21 cellular contexts compared by ENCODE assay signal in the genomic region with DNA sequence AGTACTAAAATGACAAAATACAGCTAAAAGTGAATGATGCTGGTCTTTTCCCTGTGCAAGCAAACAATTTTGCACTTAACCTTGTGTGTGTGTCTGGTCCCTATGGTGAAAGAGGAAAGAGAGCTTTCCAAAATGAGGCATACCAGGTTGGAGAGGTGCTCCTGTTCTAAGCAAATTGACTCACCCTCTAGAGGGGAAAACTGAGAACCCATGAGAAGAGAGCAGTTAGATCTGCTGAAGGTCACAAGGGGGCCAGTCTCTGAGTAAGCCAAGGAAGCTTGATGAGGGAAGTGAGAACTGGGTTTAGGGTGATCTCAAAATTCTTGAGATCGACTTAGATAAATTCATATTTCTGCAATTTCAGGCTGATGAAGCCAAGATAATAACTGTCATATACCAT.
DNase-seq lines count a peak whose midpoint lies in the region; ATAC-seq, FAIRE-seq and TF ChIP-seq lines count a peak whose summit lies in the region.
"Had no signal": no experiment of that assay in that cellular context is flagged by ENCODE, and none has a peak within 500 bp of the region (broad histone marks: within the 10 kb centered on the region; RNA-seq: fewer than 3 reads in every experiment).

No MANE protein-coding gene starts in this region.

- no peak overlapping the region for H3K56ac ChIP-seq in H9 (ENCODE audit: insufficient read length, low read depth, low read length)

- no peaks in the 10 kb centered on the region for H3K23me2 ChIP-seq in H9 (ENCODE audit: insufficient read length, low read depth, low read length, poor library complexity, severe bottlenecking)

- H3K9me3 Mint-ChIP-seq in H9, result no peaks in the 10 kb centered on the region
- no peaks in the 10 kb centered on the region for H3K9me3 Mint-ChIP-seq in nephron progenitor cell

- POLR2A ChIA-PET in GM12878 (lab: Charles Lee), result no interaction called here

- SMC1A ChIA-PET in GM12878 (lab: Charles Lee; ENCODE audit: uncharacterized antibody, unreplicated experiment), result interaction anchor here (2.1 kb wide), 1 partner anchor 15 kb away, joined by 4 read pairs; no protein-coding TSS in a partner anchor

- H2BK15ac ChIP-seq in H9 (ENCODE audit: low read depth, low read length), result no peak overlapping the region

- in situ Hi-C loops in GM12878 (cut with MboI), result no loop called here

- intact Hi-C loops in GM12878 (cut with micrococcal nuclease; ENCODE audit: unreplicated experiment) (no loop called here), aorta (cut with DNase I) (no loop called here)

- H3K27ac Mint-ChIP-seq in H9, result no peak overlapping the region
- H3K27ac Mint-ChIP-seq in nephron progenitor cell, result peak overlapping the region; percentile 34

- peaks cover 2 to 3% of the 10 kb centered on the region in 2 experiments for H3K4me1 Mint-ChIP-seq in H9
- peaks cover 7% of the 10 kb centered on the region for H3K4me1 Mint-ChIP-seq in nephron progenitor cell

- no peak overlapping the region for H2BK120ac ChIP-seq in H9 (ENCODE audit: low read depth, low read length, poor library complexity, severe bottlenecking)

- H2AK5ac ChIP-seq in H9 (ENCODE audit: insufficient read length, low read length), result no peak overlapping the region

- no peaks in the 10 kb centered on the region for H4K20me1 ChIP-seq in H9 (ENCODE audit: control insufficient read depth, insufficient read depth, insufficient read length)
- H4K20me1 ChIP-seq in GM12878 (ENCODE audit: control insufficient read depth, insufficient read depth), result no peaks in the 10 kb centered on the region

- H3K4me3 ChIP-seq in GM12878 (no peak overlapping the region), aorta (ENCODE audit: low read length in 2 of 2) (no peak overlapping the region)
- H3K4me3 ChIP-seq: SK-N-MC had no signal

- ATAC-seq in GM12878 (peak; percentile 29; the same call in 1 of the 3 replicates), aorta (ENCODE audit: low FRiP score) (no peak)
- ATAC-seq: Right ventricle myocardium inferior had no signal

- no peak for TF ChIP-seq POLR2A in GM12878 (IDR thresholded peaks at IDR 0.05; ENCODE audit: low read depth, low read length)

- H3K36me3 ChIP-seq in GM12878 (ENCODE audit: control insufficient read depth in 2 of 2, insufficient read depth in 2 of 2, low read length in 1 of 2) (no peaks in the 10 kb centered on the region), aorta (ENCODE audit: control insufficient read depth in 1 of 2, insufficient read depth in 2 of 2, low read length in 1 of 2) (no peaks in the 10 kb centered on the region)

- H3K9ac ChIP-seq in H9 (ENCODE audit: extremely low read depth, insufficient read length, low read length), result no peak overlapping the region
- H3K9ac ChIP-seq in GM12878 (ENCODE audit: control insufficient read depth, insufficient read depth, low read length), result no peak overlapping the region

- RAD21 ChIA-PET in GM12878 (lab: Charles Lee; ENCODE audit: unreplicated experiment), result no interaction called here

- no peaks in the 10 kb centered on the region for H3K79me1 ChIP-seq in H9 (ENCODE audit: insufficient read depth, low read depth, low read length, poor library complexity, severe bottlenecking)

- H2BK5ac ChIP-seq in H9 (ENCODE audit: insufficient read length, low read length), result no peak overlapping the region

- H3K14ac ChIP-seq in H9 (ENCODE audit: insufficient read depth, low read length), result no peak overlapping the region

- H3K4me2 ChIP-seq in H9 (ENCODE audit: insufficient read depth, insufficient read length, low read length), result no peak overlapping the region
- H3K4me2 ChIP-seq in GM12878 (ENCODE audit: control insufficient read depth, insufficient read depth), result no peak overlapping the region

- no peak overlapping the region for H2BK12ac ChIP-seq in H9 (ENCODE audit: insufficient read length, low read depth, low read length)

- TF ChIP-seq EP300 in GM12878 (IDR thresholded peaks at IDR 0.05; ENCODE audit: borderline replicate concordance in 1 of 2, control insufficient read depth in 1 of 2, low read depth in 2 of 2, low read length in 2 of 2), result no peak

- H3K27me3 ChIP-seq in H9 (ENCODE audit: insufficient read depth, low read length) (no peaks in the 10 kb centered on the region), GM12878 (replicated peaks in 1 of 2; ENCODE audit: control insufficient read depth in 2 of 2, insufficient read depth in 2 of 2, low read length in 1 of 2) (no peaks in the 10 kb centered on the region), aorta (ENCODE audit: control insufficient read depth in 1 of 2, insufficient read depth in 2 of 2, low read length in 1 of 2) (no peaks in the 10 kb centered on the region)

- H3K27ac ChIP-seq in H9 (ENCODE audit: insufficient read length, low read depth, low read length), result no peak overlapping the region
- H3K27ac ChIP-seq in GM12878 (ENCODE audit: control insufficient read depth, insufficient read depth), result no peak overlapping the region
- no peak overlapping the region for H3K27ac ChIP-seq in aorta (ENCODE audit: low read depth in 1 of 2, low read length in 2 of 2)
- H3K27ac ChIP-seq: C4-2B, SK-N-MC had no signal

- no peak overlapping the region for H2BK20ac ChIP-seq in H9 (ENCODE audit: low read depth, low read length, poor library complexity, severe bottlenecking)

- no peaks in the 10 kb centered on the region for H3K79me2 ChIP-seq in H9 (ENCODE audit: insufficient read depth, low read length)
- H3K79me2 ChIP-seq in GM12878 (ENCODE audit: control insufficient read depth, insufficient read depth, low read length), result no peaks in the 10 kb centered on the region

- no peak overlapping the region for H4K91ac ChIP-seq in H9 (ENCODE audit: insufficient read length, low read depth, low read length)

- WGBS in H9 (ENCODE audit: extremely low coverage, insufficient read length, low lambda C conversion rate), result no CpG with 5 or more reads among the region's 1 CpG
- WGBS in GM12878 (ENCODE audit: insufficient coverage, insufficient replicate concordance, low lambda C conversion rate, missing lambda C conversion rate), result 0% methylated on average over 1 of the region's 1 CpG
- WGBS in aorta, 2 donors, result 85 to 92% methylated on average over 1 of the region's 1 CpG

- no peak for TF ChIP-seq RAD21 in GM12878 (IDR thresholded peaks at IDR 0.05; ENCODE audit: insufficient read depth, low read depth, low read length)

- no peak overlapping the region for H4K5ac ChIP-seq in H9 (ENCODE audit: insufficient read length, low read depth, low read length)

- H2AFZ ChIP-seq in H9 (ENCODE audit: low read length), result peak overlapping the region; percentile 10
- H2AFZ ChIP-seq in GM12878 (ENCODE audit: control insufficient read depth, low read depth, low read length), result no peak overlapping the region

- TF ChIP-seq CTCF in H9 (conservative IDR thresholded peaks at IDR 0.05) (no peak), GM12878 (IDR thresholded peaks at IDR 0.05 in 2 of 3, conservative IDR thresholded peaks at IDR 0.05 in 1 of 3; ENCODE audit: control insufficient read depth in 2 of 3, extremely low read depth in 1 of 3, insufficient read depth in 1 of 3, low read depth in 3 of 3, low read length in 3 of 3) (no peak), nephron progenitor cell (IDR thresholded peaks at IDR 0.05) (no peak)

- no peak for FAIRE-seq in GM12878 (lab: Jason Lieb, UNC)
- FAIRE-seq: D721Med, H1, RCC 7860 had no signal

- no peaks in the 10 kb centered on the region for H3K4me1 ChIP-seq in H9 (ENCODE audit: insufficient read depth, low read length)
- H3K4me1 ChIP-seq in GM12878 (ENCODE audit: control insufficient read depth, insufficient read depth, low read length), result no peaks in the 10 kb centered on the region
- no peaks in the 10 kb centered on the region for H3K4me1 ChIP-seq in aorta (ENCODE audit: control insufficient read depth in 1 of 2, insufficient read depth in 2 of 2, low read length in 2 of 2)

- H3K23ac ChIP-seq in H9 (ENCODE audit: insufficient read length, low read depth, low read length), result no peak overlapping the region

- H3K4me3 Mint-ChIP-seq in H9 (no peak overlapping the region), nephron progenitor cell (no peak overlapping the region)

- no peak overlapping the region for H3K4ac ChIP-seq in H9 (ENCODE audit: low read depth, low read length)

- no peaks in the 10 kb centered on the region for H3K9me3 ChIP-seq in H9 (ENCODE audit: control insufficient read depth, low read depth, low read length)
- H3K9me3 ChIP-seq in GM12878 (replicated peaks; ENCODE audit: control insufficient read depth, insufficient read depth, low read length), result no peaks in the 10 kb centered on the region
- H3K9me3 ChIP-seq in aorta (ENCODE audit: control insufficient read depth, low read length), result no peaks in the 10 kb centered on the region

- CTCF ChIA-PET in GM12878 (lab: Yijun Ruan, JAX), result interaction anchor here (0.7 to 1.0 kb wide), 3 partner anchors 22 to 401 kb away, joined by 3 read pairs; no protein-coding TSS in a partner anchor

- H3K27me3 Mint-ChIP-seq in H9 (ENCODE audit: low read depth), result peaks cover 1% of the 10 kb centered on the region; the same call in 1 of the 2 replicates
- peaks cover 9% of the 10 kb centered on the region for H3K27me3 Mint-ChIP-seq in nephron progenitor cell (ENCODE audit: low read depth, poor library complexity)

- H3T11ph ChIP-seq in H9 (ENCODE audit: low read length), result no peak overlapping the region

- H3K18ac ChIP-seq in H9 (ENCODE audit: insufficient read length, low read depth, low read length), result no peak overlapping the region

- H3K36me3 Mint-ChIP-seq in H9 (ENCODE audit: insufficient read depth in 1 of 3, low read depth in 3 of 3), result no peaks in the 10 kb centered on the region
- no peaks in the 10 kb centered on the region for H3K36me3 Mint-ChIP-seq in nephron progenitor cell (ENCODE audit: low read depth)

- BruUV-seq in GM12878 (replicated peaks; lab: Mats Ljungman, UMichigan), result no TSS peak

- no peak overlapping the region for H4K8ac ChIP-seq in H9 (replicated peaks; ENCODE audit: insufficient read length, low read depth, low read length)

- no peak for DNase-seq in H9
- peak; percentile 15 for DNase-seq in NCI-H1092 treated with DMSO at 0.1 percent for 48 hours (lab: John Stamatoyannopoulos, UW)
- no peak for DNase-seq in GM12878 (ENCODE audit: low read depth, low spot score)
- no peak for DNase-seq in nephron progenitor cell
- no peak for DNase-seq in cortex of kidney (lab: John Stamatoyannopoulos, UW)
- DNase-seq in effector CD4-positive, alpha-beta T cell, result no peak
- no peak for DNase-seq in aorta
- DNase-seq: ACHN; AML-193; GF-D8; MV-4-11; NCI-H1417 treated with DMSO at 0.1 percent for 48 hours; NCI-H187 treated with DMSO at 0.1 percent for 48 hours; NCI-H526; NK-92 treated with Interleukin-12 subunit alpha and Interleukin-12 subunit beta, amount 100 ng/mL, for 24 hours had no signal
